In genomic region chr4:15944895-15945294, GRCh38 we compare ENCODE assay signal across 37 cellular contexts. TPM values are rescaled to one million over a fixed set of nuclear protein-coding genes. Genes with fewer than 3 reads are reported as not detected.
"Had no signal": no experiment of that assay in that cellular context is flagged by ENCODE, and none has a peak within 500 bp of the region (broad histone marks: within the 10 kb centered on the region; RNA-seq: fewer than 3 reads in every experiment).

No MANE protein-coding gene starts in this region.

- H3K4me3 Mint-ChIP-seq: activated B cell treated with CpG ODN at 0.5 μM for 24 hours; activated CD4-positive, alpha-beta memory T cell treated with anti-CD3 and anti-CD28 coated beads for 36 hours; activated CD4-positive, alpha-beta T cell treated with anti-CD3 and anti-CD28 coated beads, Interleukin-2, amount 10 ng/mL, durations not matched to agents 24 days and 14 days; activated naive CD4-positive, alpha-beta T cell treated with anti-CD3 and anti-CD28 coated beads for 36 hours; activated T-cell treated with anti-CD3 and anti-CD28 coated beads, Interleukin-2, amount 50 U/mL, for 4 hours; activated T-cell treated with anti-CD3 and anti-CD28 coated beads, Interleukin-2, amount 50 U/mL, for 72 hours; activated T-helper 1 cell treated with anti-CD3 and anti-CD28 coated beads, Interleukin-12 subunit alpha, Interleukin-12 subunit beta, Interleukin-2, Interleukin-4 antibody, amounts not matched to agents 30 ng/mL and 10 ng/mL and 1 ng/mL, durations not matched to agents 14 hours and 24 hours and 36 hours; activated T-helper 17 cell treated with anti-CD3 and anti-CD28 coated beads, Interleukin-2, amount 50 U/mL, for 72 hours; T-helper 1 cell treated with Interleukin-12 subunit alpha and Interleukin-12 subunit beta and Interleukin-4 antibody, amounts not matched to agents 30 μg/mL and 1 μg/mL, for 36 hours; T-helper 2 cell treated with Interferon-gamma antibody and Interleukin-4, amounts not matched to agents 5 μg/mL and 100 μg/mL, for 36 hours had no signal

- H3K4me1 ChIP-seq: adrenal gland, body of pancreas, breast epithelium had no signal

- H3K36me3 Mint-ChIP-seq: activated CD4-positive, alpha-beta memory T cell treated with anti-CD3 and anti-CD28 coated beads for 36 hours had no signal

- H3K27me3 ChIP-seq: adrenal gland, body of pancreas, brain microvascular endothelial cell, breast epithelium had no signal

- H3K4me3 ChIP-seq: adrenal gland, body of pancreas, breast epithelium had no signal

- H3K27ac Mint-ChIP-seq: activated B cell treated with CpG ODN at 0.5 μM for 24 hours; activated CD4-positive, alpha-beta memory T cell treated with anti-CD3 and anti-CD28 coated beads for 36 hours; activated CD4-positive, alpha-beta T cell treated with anti-CD3 and anti-CD28 coated beads, Interleukin-2, amount 10 ng/mL, durations not matched to agents 24 days and 14 days; activated naive CD4-positive, alpha-beta T cell treated with anti-CD3 and anti-CD28 coated beads for 36 hours; activated T-cell treated with anti-CD3 and anti-CD28 coated beads, Interleukin-2, amount 50 U/mL, for 72 hours; activated T-helper 1 cell treated with anti-CD3 and anti-CD28 coated beads, Interleukin-12 subunit alpha, Interleukin-12 subunit beta, Interleukin-2, Interleukin-4 antibody, amounts not matched to agents 30 ng/mL and 10 ng/mL and 1 ng/mL, durations not matched to agents 14 hours and 24 hours and 36 hours; activated T-helper 17 cell treated with anti-CD3 and anti-CD28 coated beads, Interleukin-2, amount 50 U/mL, for 72 hours; T-helper 1 cell treated with Interleukin-12 subunit alpha and Interleukin-12 subunit beta and Interleukin-4 antibody, amounts not matched to agents 30 μg/mL and 1 μg/mL, for 36 hours; T-helper 2 cell treated with Interferon-gamma antibody and Interleukin-4, amounts not matched to agents 5 μg/mL and 100 μg/mL, for 36 hours had no signal

- DNase-seq: activated B cell treated with CpG ODN at 0.5 μM for 24 hours; activated CD4-positive, alpha-beta memory T cell treated with anti-CD3 and anti-CD28 coated beads for 36 hours; activated CD4-positive, alpha-beta T cell treated with anti-CD3 and anti-CD28 coated beads for 4 hours; activated CD4-positive, alpha-beta T cell treated with anti-CD3 and anti-CD28 coated beads, Interleukin-2, amount 10 ng/mL, durations not matched to agents 24 days and 14 days; activated CD4-positive, alpha-beta T cell treated with anti-CD3 and anti-CD28 coated beads, Interleukin-2, amount 50 U/mL, for 1 hour; activated CD4-positive, alpha-beta T cell treated with anti-CD3 and anti-CD28 coated beads, Interleukin-2, amount 50 U/mL, for 4 hours; activated CD4-positive, CD25-positive, alpha-beta regulatory T cell treated with anti-CD3 and anti-CD28 coated beads, Interleukin-2, amount 50 U/mL, for 72 hours; activated CD8-positive, alpha-beta memory T cell treated with anti-CD3 and anti-CD28 coated beads, Interleukin-2, amount 50 U/mL, for 4 hours; activated effector memory CD4-positive, alpha-beta T cell treated with anti-CD3 and anti-CD28 coated beads, Interleukin-2, amount 50 U/mL, for 16 hours; activated gamma-delta T cell treated with Interleukin-2 at 50 U/mL for 16 hours; activated naive CD4-positive, alpha-beta T cell; activated naive CD4-positive, alpha-beta T cell treated with anti-CD3 and anti-CD28 coated beads for 36 hours; activated naive CD4-positive, alpha-beta T cell treated with anti-CD3 and anti-CD28 coated beads, Interleukin-2, amount 50 U/mL, for 16 hours; activated T-cell treated with anti-CD3 and anti-CD28 coated beads for 4 hours; activated T-cell treated with anti-CD3 and anti-CD28 coated beads, Interleukin-2, amount 50 U/mL, for 1 hour; activated T-cell treated with anti-CD3 and anti-CD28 coated beads, Interleukin-2, amount 50 U/mL, for 4 hours; activated T-cell treated with anti-CD3 and anti-CD28 coated beads, Interleukin-2, amount 50 U/mL, for 72 hours; adrenal gland; amniotic stem cell; aorta; body of pancreas; brain microvascular endothelial cell; central memory CD4-positive, alpha-beta T cell; SW 1271; T-helper 1 cell; T-helper 2 cell; T-helper 9 cell had no signal

- H3K27ac ChIP-seq: adrenal gland, body of pancreas, brain microvascular endothelial cell, breast epithelium, VCaP had no signal

- H3K36me3 ChIP-seq: adrenal gland, brain microvascular endothelial cell, breast epithelium had no signal

- H3K4me1 Mint-ChIP-seq: activated B cell treated with CpG ODN at 0.5 μM for 24 hours; activated CD4-positive, alpha-beta T cell treated with anti-CD3 and anti-CD28 coated beads, Interleukin-2, amount 10 ng/mL, durations not matched to agents 24 days and 14 days; activated T-helper 17 cell treated with anti-CD3 and anti-CD28 coated beads, Interleukin-2, amount 50 U/mL, for 72 hours had no signal

- H3K27me3 Mint-ChIP-seq: activated B cell treated with CpG ODN at 0.5 μM for 24 hours had no signal

- H3K9me3 ChIP-seq: adrenal gland, body of pancreas, breast epithelium had no signal

- H3K9me3 Mint-ChIP-seq: activated B cell treated with CpG ODN at 0.5 μM for 24 hours; activated CD4-positive, alpha-beta memory T cell treated with anti-CD3 and anti-CD28 coated beads for 36 hours; activated CD4-positive, alpha-beta T cell treated with anti-CD3 and anti-CD28 coated beads, Interleukin-2, amount 10 ng/mL, durations not matched to agents 24 days and 14 days; activated naive CD4-positive, alpha-beta T cell treated with anti-CD3 and anti-CD28 coated beads for 36 hours; activated T-cell treated with anti-CD3 and anti-CD28 coated beads, Interleukin-2, amount 50 U/mL, for 4 hours; activated T-cell treated with anti-CD3 and anti-CD28 coated beads, Interleukin-2, amount 50 U/mL, for 72 hours; activated T-helper 1 cell treated with anti-CD3 and anti-CD28 coated beads, Interleukin-12 subunit alpha, Interleukin-12 subunit beta, Interleukin-2, Interleukin-4 antibody, amounts not matched to agents 30 ng/mL and 10 ng/mL and 1 ng/mL, durations not matched to agents 14 hours and 24 hours and 36 hours; activated T-helper 17 cell treated with anti-CD3 and anti-CD28 coated beads, Interleukin-2, amount 50 U/mL, for 72 hours; T-helper 1 cell treated with Interleukin-12 subunit alpha and Interleukin-12 subunit beta and Interleukin-4 antibody, amounts not matched to agents 30 μg/mL and 1 μg/mL, for 36 hours; T-helper 2 cell treated with Interferon-gamma antibody and Interleukin-4, amounts not matched to agents 5 μg/mL and 100 μg/mL, for 36 hours had no signal

- ATAC-seq: activated T-cell treated with anti-CD3 and anti-CD28 coated beads, Interleukin-2, amount 50 U/mL, for 4 hours; activated T-cell treated with anti-CD3 and anti-CD28 coated beads, Interleukin-2, amount 50 U/mL, for 72 hours; activated T-helper 17 cell treated with anti-CD3 and anti-CD28 coated beads, Interleukin-2, amount 50 U/mL, for 72 hours; body of pancreas had no signal

RNA-seq across cellular contexts. Expression of gene FGFBP1, which starts 6.4 kb away (rescaled TPM):
- total RNA-seq: activated B cell treated with CpG ODN at 0.5 μM for 24 hours; activated CD4-positive, alpha-beta memory T cell treated with anti-CD3 and anti-CD28 coated beads for 36 hours; activated CD4-positive, alpha-beta T cell treated with anti-CD3 and anti-CD28 coated beads, Interleukin-2, amount 10 ng/mL, durations not matched to agents 24 days and 14 days; activated CD8-positive, alpha-beta memory T cell treated with anti-CD3 and anti-CD28 coated beads for 36 hours; activated naive CD4-positive, alpha-beta T cell treated with anti-CD3 and anti-CD28 coated beads for 36 hours; activated T-cell treated with anti-CD3 and anti-CD28 coated beads, Interleukin-2, amount 50 U/mL, for 4 hours; activated T-cell treated with anti-CD3 and anti-CD28 coated beads, Interleukin-2, amount 50 U/mL, for 72 hours; activated T-helper 1 cell treated with anti-CD3 and anti-CD28 coated beads, Interleukin-12 subunit alpha, Interleukin-12 subunit beta, Interleukin-2, Interleukin-4 antibody, amounts not matched to agents 30 ng/mL and 10 ng/mL and 1 ng/mL, durations not matched to agents 14 hours and 24 hours and 36 hours; activated T-helper 17 cell treated with anti-CD3 and anti-CD28 coated beads, Interleukin-2, amount 50 U/mL, for 72 hours; adrenal gland; aorta; astrocyte; body of pancreas; cardiac septum; cerebellum had no signal

RNA-seq across cellular contexts. Expression of gene FGFBP2, which starts 18.1 kb away (rescaled TPM):
- total RNA-seq: activated naive CD4-positive, alpha-beta T cell treated with anti-CD3 and anti-CD28 coated beads for 36 hours; astrocyte; cerebellum had no signal
- polyA plus RNA-seq: aorta had no signal
